ENCODE assay signal across 8 cellular contexts in genomic region chr13:44904982-44905381, GRCh38.
DNase-seq lines count a peak whose midpoint lies in the region; ATAC-seq and TF ChIP-seq lines count a peak whose summit lies in the region.

No MANE protein-coding gene starts in this region.

- peak overlapping the region; percentile 52 for H3K4me2 ChIP-seq in skeletal muscle satellite cell (ENCODE audit: low read length)

- H3K9me3 ChIP-seq in ascending aorta, result no peaks in the 10 kb centered on the region
- no peaks in the 10 kb centered on the region for H3K9me3 ChIP-seq in skeletal muscle satellite cell (replicated peaks; ENCODE audit: low read length)

- H3K27ac ChIP-seq in ascending aorta, result peak overlapping the region; percentile 75 to 76

- ATAC-seq in HG02981 (IDR thresholded peaks at IDR 0.05; ENCODE audit: unreplicated experiment), result no peak
- no peak for ATAC-seq in HG02938 (IDR thresholded peaks at IDR 0.05; ENCODE audit: unreplicated experiment)
- ATAC-seq in HG03025 (IDR thresholded peaks at IDR 0.05; ENCODE audit: low FRiP score, unreplicated experiment), result no peak

- H3K27me3 ChIP-seq in ascending aorta, result no peaks in the 10 kb centered on the region
- H3K27me3 ChIP-seq in skeletal muscle satellite cell (ENCODE audit: control insufficient read depth, insufficient read depth, low read length), result no peaks in the 10 kb centered on the region

- peak overlapping the region; percentile 65 for H3K9ac ChIP-seq in skeletal muscle satellite cell (ENCODE audit: low read depth, low read length)

- H3K36me3 ChIP-seq in ascending aorta (no peaks in the 10 kb centered on the region), skeletal muscle satellite cell (ENCODE audit: insufficient read depth, low read length) (no peaks in the 10 kb centered on the region)

- TF ChIP-seq CTCF in ascending aorta (IDR thresholded peaks at IDR 0.05), result no peak

- intact Hi-C loops in ascending aorta (cut with DNase I), result loop anchor here (2.0 to 5.0 kb wide), 3 partner anchors 14 to 133 kb away; no protein-coding TSS in a partner anchor

- H3K4me3 ChIP-seq in ascending aorta (no peak overlapping the region), skeletal muscle satellite cell (ENCODE audit: low read length) (no peak overlapping the region)

- H3K4me1 ChIP-seq in ascending aorta, result peaks cover 20 to 37% of the 10 kb centered on the region in 2 donors
- peaks cover 44% of the 10 kb centered on the region for H3K4me1 ChIP-seq in skeletal muscle satellite cell (ENCODE audit: control insufficient read depth, insufficient read depth, low read length)

- DNase-seq in H4 (ENCODE audit: low spot score) (peak; percentile 58), ascending aorta (ENCODE audit: low spot score in 2 of 2) (peak in 1 of 2 donors; percentile 81), hippocampal formation (lab: John Stamatoyannopoulos, UW) (peak; percentile 5 to 49)
- no peak for DNase-seq in activated effector memory CD4-positive, alpha-beta T cell treated with Interleukin-2 at 50 U/mL for 16 hours
